ENCODE assay signal across 1 cellular context in the genomic region with DNA sequence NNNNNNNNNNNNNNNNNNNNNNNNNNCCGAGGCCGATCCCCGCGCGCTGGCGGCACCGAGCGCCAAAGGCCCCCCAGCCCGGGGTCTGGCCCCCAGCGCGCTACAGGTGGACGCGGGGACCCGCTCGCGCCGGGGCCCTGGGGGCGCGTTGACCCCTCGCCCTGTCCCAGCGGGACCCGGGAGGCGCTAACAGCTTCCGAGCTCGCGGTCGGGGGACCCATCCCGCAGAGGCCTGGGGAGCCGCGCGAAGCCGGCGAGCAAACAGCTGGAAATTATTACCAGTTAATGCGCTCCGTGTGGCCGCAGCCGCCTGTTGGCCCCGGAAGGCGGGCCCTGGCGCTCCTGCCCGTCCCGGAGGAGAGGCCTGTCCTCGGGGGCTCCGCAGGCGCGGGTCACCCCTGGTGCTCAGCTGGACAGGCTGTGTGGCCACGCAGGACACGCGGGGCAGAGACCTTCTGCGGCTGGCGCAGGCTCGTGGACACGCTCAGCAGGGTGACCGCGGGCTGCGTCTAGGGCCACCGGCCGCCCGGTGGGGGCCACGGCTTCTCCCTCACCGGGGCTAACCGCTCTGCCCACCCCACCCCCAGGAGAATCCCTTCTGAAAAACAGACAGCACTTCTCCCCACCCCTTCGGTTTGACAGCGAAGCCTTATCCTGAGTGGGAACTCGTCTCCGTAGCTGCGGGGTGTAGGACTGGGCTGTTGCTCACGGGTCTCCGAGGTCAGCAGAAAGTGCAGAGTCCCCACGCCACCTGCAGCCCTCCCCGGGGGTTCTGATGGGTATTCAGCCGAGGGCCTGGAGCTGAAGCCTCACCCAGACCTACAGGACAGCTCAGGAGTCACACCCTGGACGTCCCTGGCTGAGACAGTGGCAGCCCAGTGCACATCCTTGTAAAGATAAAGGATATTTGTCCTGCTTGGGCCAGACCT.
TF ChIP-seq lines count a peak whose summit lies in the region.

No MANE protein-coding gene starts in this region.

TF ChIP-seq in HepG2, 621 proteins besides CTCF, POLR2A, EP300 and RAD21 (continued from another document and continues in another):
- TF ChIP-seq, protein P1, sequence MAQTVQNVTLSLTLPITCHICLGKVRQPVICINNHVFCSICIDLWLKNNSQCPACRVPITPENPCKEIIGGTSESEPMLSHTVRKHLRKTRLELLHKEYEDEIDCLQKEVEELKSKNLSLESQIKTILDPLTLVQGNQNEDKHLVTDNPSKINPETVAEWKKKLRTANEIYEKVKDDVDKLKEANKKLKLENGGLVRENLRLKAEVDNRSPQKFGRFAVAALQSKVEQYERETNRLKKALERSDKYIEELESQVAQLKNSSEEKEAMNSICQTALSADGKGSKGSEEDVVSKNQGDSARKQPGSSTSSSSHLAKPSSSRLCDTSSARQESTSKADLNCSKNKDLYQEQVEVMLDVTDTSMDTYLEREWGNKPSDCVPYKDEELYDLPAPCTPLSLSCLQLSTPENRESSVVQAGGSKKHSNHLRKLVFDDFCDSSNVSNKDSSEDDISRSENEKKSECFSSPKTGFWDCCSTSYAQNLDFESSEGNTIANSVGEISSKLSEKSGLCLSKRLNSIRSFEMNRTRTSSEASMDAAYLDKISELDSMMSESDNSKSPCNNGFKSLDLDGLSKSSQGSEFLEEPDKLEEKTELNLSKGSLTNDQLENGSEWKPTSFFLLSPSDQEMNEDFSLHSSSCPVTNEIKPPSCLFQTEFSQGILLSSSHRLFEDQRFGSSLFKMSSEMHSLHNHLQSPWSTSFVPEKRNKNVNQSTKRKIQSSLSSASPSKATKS (CRISPR knock-in tag; IDR thresholded peaks at IDR 0.05): no peak
- TF ChIP-seq EEA1 (CRISPR knock-in tag; IDR thresholded peaks at IDR 0.05; ENCODE audit: borderline replicate concordance) (no peak), ZNF350 (CRISPR knock-in tag; IDR thresholded peaks at IDR 0.05; ENCODE audit: borderline replicate concordance, low read depth) (no peak), HCFC1 (IDR thresholded peaks at IDR 0.05; ENCODE audit: low read depth, low read length) (no peak), ZNF12 (CRISPR knock-in tag; IDR thresholded peaks at IDR 0.05) (no peak), CENPT (CRISPR knock-in tag; IDR thresholded peaks at IDR 0.05; ENCODE audit: low read depth) (no peak), XBP1 (CRISPR knock-in tag; IDR thresholded peaks at IDR 0.05) (no peak), BRD4 (CRISPR knock-in tag; IDR thresholded peaks at IDR 0.05) (0 out of 2 replicates have a peak, but pooled peaks have one; percentile 21), RORA (CRISPR knock-in tag; IDR thresholded peaks at IDR 0.05) (no peak), MTF1 (CRISPR knock-in tag; IDR thresholded peaks at IDR 0.05) (no peak), ZNF672 (CRISPR knock-in tag; IDR thresholded peaks at IDR 0.05) (no peak), PHF5A (CRISPR knock-in tag; IDR thresholded peaks at IDR 0.05; ENCODE audit: low read depth, unreplicated experiment) (no peak), EHMT2 (IDR thresholded peaks at IDR 0.05; ENCODE audit: borderline replicate concordance, low read depth, low read length) (no peak), SIX1 (CRISPR knock-in tag; IDR thresholded peaks at IDR 0.05; ENCODE audit: borderline replicate concordance) (no peak), ZNF747 (CRISPR knock-in tag; IDR thresholded peaks at IDR 0.05; ENCODE audit: borderline replicate concordance) (no peak), RBFOX2 (IDR thresholded peaks at IDR 0.05; ENCODE audit: low read depth, low read length) (peak; percentile 36; the same call in 1 of the 2 replicates), MAFG (CRISPR knock-in tag; IDR thresholded peaks at IDR 0.05) (no peak), ZNF33B (CRISPR knock-in tag; IDR thresholded peaks at IDR 0.05) (0 out of 2 replicates have a peak, but pooled peaks have one; percentile 33), ZSCAN12 (CRISPR knock-in tag; IDR thresholded peaks at IDR 0.05) (no peak)
- TF ChIP-seq, protein P2, sequence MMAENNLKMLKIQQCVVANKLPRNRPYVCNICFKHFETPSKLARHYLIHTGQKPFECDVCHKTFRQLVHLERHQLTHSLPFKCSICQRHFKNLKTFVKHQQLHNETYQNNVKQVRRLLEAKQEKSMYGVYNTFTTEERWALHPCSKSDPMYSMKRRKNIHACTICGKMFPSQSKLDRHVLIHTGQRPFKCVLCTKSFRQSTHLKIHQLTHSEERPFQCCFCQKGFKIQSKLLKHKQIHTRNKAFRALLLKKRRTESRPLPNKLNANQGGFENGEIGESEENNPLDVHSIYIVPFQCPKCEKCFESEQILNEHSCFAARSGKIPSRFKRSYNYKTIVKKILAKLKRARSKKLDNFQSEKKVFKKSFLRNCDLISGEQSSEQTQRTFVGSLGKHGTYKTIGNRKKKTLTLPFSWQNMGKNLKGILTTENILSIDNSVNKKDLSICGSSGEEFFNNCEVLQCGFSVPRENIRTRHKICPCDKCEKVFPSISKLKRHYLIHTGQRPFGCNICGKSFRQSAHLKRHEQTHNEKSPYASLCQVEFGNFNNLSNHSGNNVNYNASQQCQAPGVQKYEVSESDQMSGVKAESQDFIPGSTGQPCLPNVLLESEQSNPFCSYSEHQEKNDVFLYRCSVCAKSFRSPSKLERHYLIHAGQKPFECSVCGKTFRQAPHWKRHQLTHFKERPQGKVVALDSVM (CRISPR knock-in tag; IDR thresholded peaks at IDR 0.05): no peak
- TF ChIP-seq, protein P3, sequence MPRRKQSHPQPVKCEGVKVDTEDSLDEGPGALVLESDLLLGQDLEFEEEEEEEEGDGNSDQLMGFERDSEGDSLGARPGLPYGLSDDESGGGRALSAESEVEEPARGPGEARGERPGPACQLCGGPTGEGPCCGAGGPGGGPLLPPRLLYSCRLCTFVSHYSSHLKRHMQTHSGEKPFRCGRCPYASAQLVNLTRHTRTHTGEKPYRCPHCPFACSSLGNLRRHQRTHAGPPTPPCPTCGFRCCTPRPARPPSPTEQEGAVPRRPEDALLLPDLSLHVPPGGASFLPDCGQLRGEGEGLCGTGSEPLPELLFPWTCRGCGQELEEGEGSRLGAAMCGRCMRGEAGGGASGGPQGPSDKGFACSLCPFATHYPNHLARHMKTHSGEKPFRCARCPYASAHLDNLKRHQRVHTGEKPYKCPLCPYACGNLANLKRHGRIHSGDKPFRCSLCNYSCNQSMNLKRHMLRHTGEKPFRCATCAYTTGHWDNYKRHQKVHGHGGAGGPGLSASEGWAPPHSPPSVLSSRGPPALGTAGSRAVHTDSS (CRISPR knock-in tag; conservative IDR thresholded peaks at IDR 0.05): no peak
- TF ChIP-seq, protein P4, sequence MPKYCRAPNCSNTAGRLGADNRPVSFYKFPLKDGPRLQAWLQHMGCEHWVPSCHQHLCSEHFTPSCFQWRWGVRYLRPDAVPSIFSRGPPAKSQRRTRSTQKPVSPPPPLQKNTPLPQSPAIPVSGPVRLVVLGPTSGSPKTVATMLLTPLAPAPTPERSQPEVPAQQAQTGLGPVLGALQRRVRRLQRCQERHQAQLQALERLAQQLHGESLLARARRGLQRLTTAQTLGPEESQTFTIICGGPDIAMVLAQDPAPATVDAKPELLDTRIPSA (CRISPR knock-in tag; IDR thresholded peaks at IDR 0.05; ENCODE audit: borderline replicate concordance): peak; percentile 35; the same call in 1 of the 2 replicates
- TF ChIP-seq, protein P5, sequence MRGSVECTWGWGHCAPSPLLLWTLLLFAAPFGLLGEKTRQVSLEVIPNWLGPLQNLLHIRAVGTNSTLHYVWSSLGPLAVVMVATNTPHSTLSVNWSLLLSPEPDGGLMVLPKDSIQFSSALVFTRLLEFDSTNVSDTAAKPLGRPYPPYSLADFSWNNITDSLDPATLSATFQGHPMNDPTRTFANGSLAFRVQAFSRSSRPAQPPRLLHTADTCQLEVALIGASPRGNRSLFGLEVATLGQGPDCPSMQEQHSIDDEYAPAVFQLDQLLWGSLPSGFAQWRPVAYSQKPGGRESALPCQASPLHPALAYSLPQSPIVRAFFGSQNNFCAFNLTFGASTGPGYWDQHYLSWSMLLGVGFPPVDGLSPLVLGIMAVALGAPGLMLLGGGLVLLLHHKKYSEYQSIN (CRISPR knock-in tag; IDR thresholded peaks at IDR 0.05; ENCODE audit: borderline replicate concordance): no peak
- TF ChIP-seq, protein P6, sequence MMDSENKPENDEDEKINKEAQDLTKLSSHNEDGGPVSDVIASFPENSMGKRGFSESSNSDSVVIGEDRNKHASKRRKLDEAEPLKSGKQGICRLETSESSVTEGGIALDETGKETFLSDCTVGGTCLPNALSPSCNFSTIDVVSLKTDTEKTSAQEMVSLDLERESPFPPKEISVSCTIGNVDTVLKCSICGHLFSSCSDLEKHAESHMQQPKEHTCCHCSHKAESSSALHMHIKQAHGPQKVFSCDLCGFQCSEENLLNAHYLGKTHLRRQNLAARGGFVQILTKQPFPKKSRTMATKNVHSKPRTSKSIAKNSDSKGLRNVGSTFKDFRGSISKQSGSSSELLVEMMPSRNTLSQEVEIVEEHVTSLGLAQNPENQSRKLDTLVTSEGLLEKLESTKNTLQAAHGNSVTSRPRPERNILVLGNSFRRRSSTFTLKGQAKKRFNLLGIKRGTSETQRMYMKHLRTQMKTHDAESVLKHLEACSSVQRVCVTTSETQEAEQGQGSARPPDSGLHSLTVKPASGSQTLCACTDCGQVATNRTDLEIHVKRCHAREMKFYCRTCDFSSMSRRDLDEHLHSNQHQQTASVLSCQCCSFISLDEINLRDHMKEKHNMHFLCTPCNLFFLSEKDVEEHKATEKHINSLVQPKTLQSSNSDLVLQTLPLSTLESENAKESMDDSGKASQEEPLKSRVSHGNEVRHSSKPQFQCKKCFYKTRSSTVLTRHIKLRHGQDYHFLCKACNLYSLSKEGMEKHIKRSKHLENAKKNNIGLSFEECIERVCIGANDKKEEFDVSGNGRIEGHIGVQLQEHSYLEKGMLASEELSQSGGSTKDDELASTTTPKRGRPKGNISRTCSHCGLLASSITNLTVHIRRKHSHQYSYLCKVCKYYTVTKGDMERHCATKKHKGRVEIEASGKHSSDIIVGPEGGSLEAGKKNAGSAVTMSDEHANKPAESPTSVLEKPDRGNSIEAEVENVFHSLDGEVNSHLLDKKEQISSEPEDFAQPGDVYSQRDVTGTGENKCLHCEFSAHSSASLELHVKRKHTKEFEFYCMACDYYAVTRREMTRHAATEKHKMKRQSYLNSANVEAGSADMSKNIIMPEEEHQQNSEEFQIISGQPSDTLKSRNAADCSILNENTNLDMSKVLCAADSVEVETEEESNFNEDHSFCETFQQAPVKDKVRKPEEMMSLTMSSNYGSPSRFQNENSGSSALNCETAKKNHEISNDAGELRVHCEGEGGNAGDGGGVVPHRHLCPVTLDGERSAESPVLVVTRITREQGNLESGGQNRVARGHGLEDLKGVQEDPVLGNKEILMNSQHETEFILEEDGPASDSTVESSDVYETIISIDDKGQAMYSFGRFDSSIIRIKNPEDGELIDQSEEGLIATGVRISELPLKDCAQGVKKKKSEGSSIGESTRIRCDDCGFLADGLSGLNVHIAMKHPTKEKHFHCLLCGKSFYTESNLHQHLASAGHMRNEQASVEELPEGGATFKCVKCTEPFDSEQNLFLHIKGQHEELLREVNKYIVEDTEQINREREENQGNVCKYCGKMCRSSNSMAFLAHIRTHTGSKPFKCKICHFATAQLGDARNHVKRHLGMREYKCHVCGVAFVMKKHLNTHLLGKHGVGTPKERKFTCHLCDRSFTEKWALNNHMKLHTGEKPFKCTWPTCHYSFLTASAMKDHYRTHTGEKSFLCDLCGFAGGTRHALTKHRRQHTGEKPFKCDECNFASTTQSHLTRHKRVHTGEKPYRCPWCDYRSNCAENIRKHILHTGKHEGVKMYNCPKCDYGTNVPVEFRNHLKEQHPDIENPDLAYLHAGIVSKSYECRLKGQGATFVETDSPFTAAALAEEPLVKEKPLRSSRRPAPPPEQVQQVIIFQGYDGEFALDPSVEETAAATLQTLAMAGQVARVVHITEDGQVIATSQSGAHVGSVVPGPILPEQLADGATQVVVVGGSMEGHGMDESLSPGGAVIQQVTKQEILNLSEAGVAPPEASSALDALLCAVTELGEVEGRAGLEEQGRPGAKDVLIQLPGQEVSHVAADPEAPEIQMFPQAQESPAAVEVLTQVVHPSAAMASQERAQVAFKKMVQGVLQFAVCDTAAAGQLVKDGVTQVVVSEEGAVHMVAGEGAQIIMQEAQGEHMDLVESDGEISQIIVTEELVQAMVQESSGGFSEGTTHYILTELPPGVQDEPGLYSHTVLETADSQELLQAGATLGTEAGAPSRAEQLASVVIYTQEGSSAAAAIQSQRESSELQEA (CRISPR knock-in tag; IDR thresholded peaks at IDR 0.05; ENCODE audit: not compliant biosample characterization): no peak
- TF ChIP-seq, protein P7, sequence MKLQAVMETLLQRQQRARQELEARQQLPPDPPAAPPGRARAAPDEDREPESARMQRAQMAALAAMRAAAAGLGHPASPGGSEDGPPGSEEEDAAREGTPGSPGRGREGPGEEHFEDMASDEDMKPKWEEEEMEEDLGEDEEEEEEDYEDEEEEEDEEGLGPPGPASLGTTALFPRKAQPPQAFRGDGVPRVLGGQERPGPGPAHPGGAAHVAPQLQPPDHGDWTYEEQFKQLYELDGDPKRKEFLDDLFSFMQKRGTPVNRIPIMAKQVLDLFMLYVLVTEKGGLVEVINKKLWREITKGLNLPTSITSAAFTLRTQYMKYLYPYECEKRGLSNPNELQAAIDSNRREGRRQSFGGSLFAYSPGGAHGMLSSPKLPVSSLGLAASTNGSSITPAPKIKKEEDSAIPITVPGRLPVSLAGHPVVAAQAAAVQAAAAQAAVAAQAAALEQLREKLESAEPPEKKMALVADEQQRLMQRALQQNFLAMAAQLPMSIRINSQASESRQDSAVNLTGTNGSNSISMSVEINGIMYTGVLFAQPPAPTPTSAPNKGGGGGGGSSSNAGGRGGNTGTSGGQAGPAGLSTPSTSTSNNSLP (IDR thresholded peaks at IDR 0.05; ENCODE audit: low read depth, low read length): no peak
- TF ChIP-seq, protein P8, sequence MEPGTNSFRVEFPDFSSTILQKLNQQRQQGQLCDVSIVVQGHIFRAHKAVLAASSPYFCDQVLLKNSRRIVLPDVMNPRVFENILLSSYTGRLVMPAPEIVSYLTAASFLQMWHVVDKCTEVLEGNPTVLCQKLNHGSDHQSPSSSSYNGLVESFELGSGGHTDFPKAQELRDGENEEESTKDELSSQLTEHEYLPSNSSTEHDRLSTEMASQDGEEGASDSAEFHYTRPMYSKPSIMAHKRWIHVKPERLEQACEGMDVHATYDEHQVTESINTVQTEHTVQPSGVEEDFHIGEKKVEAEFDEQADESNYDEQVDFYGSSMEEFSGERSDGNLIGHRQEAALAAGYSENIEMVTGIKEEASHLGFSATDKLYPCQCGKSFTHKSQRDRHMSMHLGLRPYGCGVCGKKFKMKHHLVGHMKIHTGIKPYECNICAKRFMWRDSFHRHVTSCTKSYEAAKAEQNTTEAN (CRISPR knock-in tag; conservative IDR thresholded peaks at IDR 0.05): no peak
- TF ChIP-seq, protein P9, sequence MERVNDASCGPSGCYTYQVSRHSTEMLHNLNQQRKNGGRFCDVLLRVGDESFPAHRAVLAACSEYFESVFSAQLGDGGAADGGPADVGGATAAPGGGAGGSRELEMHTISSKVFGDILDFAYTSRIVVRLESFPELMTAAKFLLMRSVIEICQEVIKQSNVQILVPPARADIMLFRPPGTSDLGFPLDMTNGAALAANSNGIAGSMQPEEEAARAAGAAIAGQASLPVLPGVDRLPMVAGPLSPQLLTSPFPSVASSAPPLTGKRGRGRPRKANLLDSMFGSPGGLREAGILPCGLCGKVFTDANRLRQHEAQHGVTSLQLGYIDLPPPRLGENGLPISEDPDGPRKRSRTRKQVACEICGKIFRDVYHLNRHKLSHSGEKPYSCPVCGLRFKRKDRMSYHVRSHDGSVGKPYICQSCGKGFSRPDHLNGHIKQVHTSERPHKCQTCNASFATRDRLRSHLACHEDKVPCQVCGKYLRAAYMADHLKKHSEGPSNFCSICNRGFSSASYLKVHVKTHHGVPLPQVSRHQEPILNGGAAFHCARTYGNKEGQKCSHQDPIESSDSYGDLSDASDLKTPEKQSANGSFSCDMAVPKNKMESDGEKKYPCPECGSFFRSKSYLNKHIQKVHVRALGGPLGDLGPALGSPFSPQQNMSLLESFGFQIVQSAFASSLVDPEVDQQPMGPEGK (CRISPR knock-in tag; IDR thresholded peaks at IDR 0.05): peak; percentile 40; the same call in 1 of the 2 replicates
- TF ChIP-seq, protein P10, sequence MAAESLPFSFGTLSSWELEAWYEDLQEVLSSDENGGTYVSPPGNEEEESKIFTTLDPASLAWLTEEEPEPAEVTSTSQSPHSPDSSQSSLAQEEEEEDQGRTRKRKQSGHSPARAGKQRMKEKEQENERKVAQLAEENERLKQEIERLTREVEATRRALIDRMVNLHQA (CRISPR knock-in tag; IDR thresholded peaks at IDR 0.05): no peak
